In the genomic region with DNA sequence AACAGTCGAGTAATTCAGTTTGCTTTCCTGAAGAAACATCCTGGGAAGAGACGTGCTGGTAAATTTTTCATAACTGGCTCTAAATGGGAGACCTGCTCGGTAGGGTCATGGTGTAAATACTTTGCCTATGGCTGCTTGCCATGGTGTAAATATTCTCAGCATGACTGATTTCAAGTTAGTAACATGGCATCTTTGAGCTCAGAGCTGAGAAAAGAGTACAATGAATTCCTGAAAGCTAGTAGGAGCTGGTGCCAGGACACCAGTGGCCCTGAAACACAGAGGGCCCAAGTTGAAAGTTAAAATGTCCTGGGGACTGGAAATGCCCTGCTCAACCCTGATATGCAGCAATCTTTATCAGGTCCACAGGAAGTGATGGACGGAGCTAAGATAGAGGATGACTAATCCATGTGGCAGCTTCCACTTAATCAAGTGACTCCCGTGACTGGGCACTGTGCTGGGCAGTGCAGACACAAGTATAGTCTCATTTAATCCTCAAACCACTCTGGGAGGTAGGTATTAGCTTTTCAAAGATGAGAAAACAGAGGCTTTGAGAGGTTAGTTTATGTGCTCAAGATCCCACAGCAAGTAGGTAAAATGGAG, we compare ENCODE assay signal across 20 cellular contexts.
DNase-seq lines count a peak whose midpoint lies in the region; FAIRE-seq and TF ChIP-seq lines count a peak whose summit lies in the region.
"Had no signal": no experiment of that assay in that cellular context is flagged by ENCODE, and none has a peak within 500 bp of the region (broad histone marks: within the 10 kb centered on the region; RNA-seq: fewer than 3 reads in every experiment).

No MANE protein-coding gene starts in this region.

- no peaks in the 10 kb centered on the region for H3K36me3 Mint-ChIP-seq in astrocyte (ENCODE audit: low read depth, unreplicated experiment)
- H3K36me3 Mint-ChIP-seq: activated CD4-positive, alpha-beta memory T cell treated with anti-CD3 and anti-CD28 coated beads for 36 hours; CD14-positive monocyte had no signal

- H3K4me3 ChIP-seq in astrocyte (ENCODE audit: insufficient read depth, low read depth, low read length) (no peak overlapping the region), fibroblast of pulmonary artery (replicated peaks; ENCODE audit: low read depth, low read length) (no peak overlapping the region)
- H3K4me3 ChIP-seq: left ventricle myocardium inferior, upper lobe of right lung had no signal

- H3K4me3 Mint-ChIP-seq in astrocyte (ENCODE audit: unreplicated experiment), result no peak overlapping the region
- H3K4me3 Mint-ChIP-seq: activated CD4-positive, alpha-beta memory T cell treated with anti-CD3 and anti-CD28 coated beads for 36 hours; endodermal cell; HFFc6 had no signal

- peaks cover 7% of the 10 kb centered on the region for H3K9me3 Mint-ChIP-seq in astrocyte (ENCODE audit: unreplicated experiment)
- H3K9me3 Mint-ChIP-seq: activated CD4-positive, alpha-beta memory T cell treated with anti-CD3 and anti-CD28 coated beads for 36 hours; endodermal cell had no signal

- TF ChIP-seq CTCF in astrocyte (IDR thresholded peaks at IDR 0.05; ENCODE audit: insufficient read depth, low read depth, low read length) (no peak), fibroblast of pulmonary artery (IDR thresholded peaks at IDR 0.05; ENCODE audit: low read length, missing control alignments) (no peak)

- peak overlapping the region; percentile 28 for H3K4me2 ChIP-seq in astrocyte (ENCODE audit: low read length)

- peaks cover 9% of the 10 kb centered on the region for H3K27me3 Mint-ChIP-seq in astrocyte (ENCODE audit: low read depth, unreplicated experiment)

- no peak for FAIRE-seq in astrocyte (lab: Jason Lieb, UNC)
- FAIRE-seq: colon had no signal

- H2AFZ ChIP-seq in astrocyte (ENCODE audit: low read depth, low read length), result no peak overlapping the region

- no peaks in the 10 kb centered on the region for H4K20me1 ChIP-seq in astrocyte (ENCODE audit: insufficient read depth, low read length)

- no peaks in the 10 kb centered on the region for H3K27me3 ChIP-seq in astrocyte (ENCODE audit: insufficient read depth, low read length)
- H3K27me3 ChIP-seq: upper lobe of right lung had no signal

- no peaks in the 10 kb centered on the region for H3K4me1 Mint-ChIP-seq in astrocyte (ENCODE audit: low read depth, unreplicated experiment)
- H3K4me1 Mint-ChIP-seq: CD14-positive monocyte had no signal

- H3K27ac Mint-ChIP-seq in astrocyte (ENCODE audit: unreplicated experiment), result no peak overlapping the region
- H3K27ac Mint-ChIP-seq: activated CD4-positive, alpha-beta memory T cell treated with anti-CD3 and anti-CD28 coated beads for 36 hours; CD14-positive monocyte; endodermal cell; HFFc6 had no signal

- no peaks in the 10 kb centered on the region for H3K36me3 ChIP-seq in astrocyte (ENCODE audit: insufficient read depth, low read length)
- H3K36me3 ChIP-seq: left ventricle myocardium inferior, upper lobe of right lung had no signal

- peak; percentile 34 for DNase-seq in DMS53 (lab: John Stamatoyannopoulos, UW)
- DNase-seq in DMS53 treated with DMSO at 0.1 percent for 48 hours (lab: John Stamatoyannopoulos, UW; ENCODE audit: unreplicated experiment), result no peak
- peak; percentile 78 for DNase-seq in astrocyte (ENCODE audit: low read depth)
- peak; percentile 49 for DNase-seq in fibroblast of pulmonary artery (ENCODE audit: low read depth)
- DNase-seq in mesenteric fat pad (ENCODE audit: low spot score), result no peak
- DNase-seq in cerebellum (ENCODE audit: low spot score), result no peak
- no peak for DNase-seq in MV-4-11 (lab: John Stamatoyannopoulos, UW)
- DNase-seq in NCI-H187 treated with DMSO at 0.1 percent for 48 hours (lab: John Stamatoyannopoulos, UW), result no peak
- DNase-seq: activated CD4-positive, alpha-beta memory T cell treated with anti-CD3 and anti-CD28 coated beads for 36 hours; activated T-cell treated with anti-CD3 and anti-CD28 coated beads for 4 hours; DMS 273 treated with DMSO at 0.1 percent for 48 hours; endodermal cell; HFFc6; left ventricle myocardium inferior; NCI-H524 treated with DMSO at 0.1 percent for 48 hours; stimulated activated CD4-positive, alpha-beta T cell treated with anti-CD3 and anti-CD28 coated beads, Interleukin-4, amount 100 ng/mL, for 4 hours; upper lobe of right lung had no signal

- H3K79me2 ChIP-seq in astrocyte (ENCODE audit: insufficient read depth, low read length), result no peaks in the 10 kb centered on the region

- H3K27ac ChIP-seq in astrocyte (ENCODE audit: low read depth, low read length), result peak overlapping the region; percentile 24
- H3K27ac ChIP-seq: 22Rv1, left ventricle myocardium inferior, upper lobe of right lung had no signal

- H3K4me1 ChIP-seq in astrocyte (ENCODE audit: insufficient read depth, low read length), result peaks cover 8% of the 10 kb centered on the region
- H3K4me1 ChIP-seq: left ventricle myocardium inferior, upper lobe of right lung had no signal

- H3K9me3 ChIP-seq in astrocyte (ENCODE audit: insufficient read depth, low read depth, low read length), result no peaks in the 10 kb centered on the region
- H3K9me3 ChIP-seq: left ventricle myocardium inferior, upper lobe of right lung had no signal

- no peak overlapping the region for H3K9ac ChIP-seq in astrocyte (ENCODE audit: low read length)

Comparison
In these comparisons a context has a peak if more than half of its experiments do, and no peak if none do; other contexts are left out.
1. DNase-seq: peak in DMS53 (single experiment), astrocyte (single experiment) and fibroblast of pulmonary artery (single experiment); none in DMS53 treated with DMSO at 0.1 percent for 48 hours (single experiment), mesenteric fat pad (single experiment), cerebellum (single experiment), MV-4-11 (single experiment) and NCI-H187 treated with DMSO at 0.1 percent for 48 hours (single experiment).